1 cellular context compared by ENCODE assay signal in genomic region chr17:38654411-38655398, GRCh38.
TF ChIP-seq lines count a peak whose summit lies in the region.

No MANE protein-coding gene starts in this region.

TF ChIP-seq in GM23338, 12 proteins besides CTCF, POLR2A, EP300 and RAD21 (continued from another document):
- TF ChIP-seq NANOG (IDR thresholded peaks at IDR 0.05; ENCODE audit: borderline replicate concordance) (no peak), REST (IDR thresholded peaks at IDR 0.05; ENCODE audit: unreplicated experiment) (no peak), ZNF462 (CRISPR knock-in tag; IDR thresholded peaks at IDR 0.05) (no peak), POLR2AphosphoS5 (IDR thresholded peaks at IDR 0.05; ENCODE audit: low read depth) (no peak), STAT1 (IDR thresholded peaks at IDR 0.05; ENCODE audit: unreplicated experiment) (no peak)
